Comparison of ENCODE assay signal across 16 cellular contexts in genomic region chr2:41729800-41730364, GRCh38.
"Had no signal": no experiment of that assay in that cellular context is flagged by ENCODE, and none has a peak within 500 bp of the region (broad histone marks: within the 10 kb centered on the region; RNA-seq: fewer than 3 reads in every experiment).

No MANE protein-coding gene starts in this region.

- H3K36me3 ChIP-seq: adrenal gland, esophagus muscularis mucosa, prostate gland had no signal

- ATAC-seq: activated naive CD4-positive, alpha-beta T cell treated with anti-CD3 and anti-CD28 coated beads, Interleukin-2, amount 50 U/mL, for 72 hours; right cardiac atrium had no signal

- H3K9me3 Mint-ChIP-seq: activated naive CD4-positive, alpha-beta T cell treated with anti-CD3 and anti-CD28 coated beads, Interleukin-2, amount 50 U/mL, for 72 hours; activated T-helper 1 cell treated with anti-CD3 and anti-CD28 coated beads, Interleukin-12 subunit alpha, Interleukin-12 subunit beta, Interleukin-2, Interleukin-4 antibody, amounts not matched to agents 30 ng/mL and 10 ng/mL and 1 ng/mL, durations not matched to agents 14 hours and 24 hours and 36 hours; nephron progenitor cell; T-helper 1 cell treated with Interleukin-12 subunit alpha and Interleukin-12 subunit beta and Interleukin-4 antibody, amounts not matched to agents 30 μg/mL and 1 μg/mL, for 36 hours had no signal

- H3K27ac ChIP-seq: adrenal gland, esophagus muscularis mucosa, prostate gland, skin epidermis, VCaP had no signal

- H3K27ac Mint-ChIP-seq: activated naive CD4-positive, alpha-beta T cell treated with anti-CD3 and anti-CD28 coated beads, Interleukin-2, amount 50 U/mL, for 72 hours; activated T-helper 1 cell treated with anti-CD3 and anti-CD28 coated beads, Interleukin-12 subunit alpha, Interleukin-12 subunit beta, Interleukin-2, Interleukin-4 antibody, amounts not matched to agents 30 ng/mL and 10 ng/mL and 1 ng/mL, durations not matched to agents 14 hours and 24 hours and 36 hours; nephron progenitor cell; T-helper 1 cell treated with Interleukin-12 subunit alpha and Interleukin-12 subunit beta and Interleukin-4 antibody, amounts not matched to agents 30 μg/mL and 1 μg/mL, for 36 hours had no signal

- H3K9me3 ChIP-seq: adrenal gland, esophagus muscularis mucosa, prostate gland had no signal

- FAIRE-seq: endothelial cell of umbilical vein, urothelium cell line had no signal

- DNase-seq: activated CD4-positive, alpha-beta T cell treated with anti-CD3 and anti-CD28 coated beads for 1 hour; activated CD4-positive, alpha-beta T cell treated with anti-CD3 and anti-CD28 coated beads, Interleukin-2, amount 50 U/mL, for 48 hours; activated gamma-delta T cell treated with Interleukin-2 at 50 U/mL for 16 hours; adrenal gland; effector CD4-positive, alpha-beta T cell; nephron progenitor cell; right cardiac atrium had no signal

- H3K4me3 Mint-ChIP-seq: activated T-helper 1 cell treated with anti-CD3 and anti-CD28 coated beads, Interleukin-12 subunit alpha, Interleukin-12 subunit beta, Interleukin-2, Interleukin-4 antibody, amounts not matched to agents 30 ng/mL and 10 ng/mL and 1 ng/mL, durations not matched to agents 14 hours and 24 hours and 36 hours; nephron progenitor cell; T-helper 1 cell treated with Interleukin-12 subunit alpha and Interleukin-12 subunit beta and Interleukin-4 antibody, amounts not matched to agents 30 μg/mL and 1 μg/mL, for 36 hours had no signal

- H3K27me3 ChIP-seq: adrenal gland, esophagus muscularis mucosa had no signal

- H3K4me1 ChIP-seq: adrenal gland, esophagus muscularis mucosa, prostate gland had no signal

- H3K36me3 Mint-ChIP-seq: activated naive CD4-positive, alpha-beta T cell treated with anti-CD3 and anti-CD28 coated beads, Interleukin-2, amount 50 U/mL, for 72 hours had no signal

- H3K4me3 ChIP-seq: adrenal gland, esophagus muscularis mucosa, prostate gland, skin epidermis had no signal
